In the genomic region with DNA sequence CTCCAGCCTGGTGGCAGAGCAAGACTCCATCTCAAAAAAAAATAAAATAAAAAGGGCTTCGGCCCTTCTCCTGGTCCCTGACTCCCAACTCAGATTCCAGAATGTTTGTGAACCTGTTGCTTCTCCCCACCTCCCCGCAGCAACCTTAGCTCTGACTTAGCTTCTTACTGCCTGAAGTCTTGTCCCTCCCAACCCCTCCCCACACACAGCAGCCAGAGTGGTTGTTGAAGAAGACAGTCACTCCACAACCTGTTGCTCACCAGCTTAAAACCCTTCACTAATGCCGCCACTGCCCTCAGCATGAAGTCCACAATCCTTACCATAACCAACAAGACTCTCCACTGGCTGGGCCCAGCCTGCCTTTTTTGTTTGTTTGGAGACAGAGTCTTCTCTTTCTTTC, we compare ENCODE assay signal across 39 cellular contexts. TPM values are rescaled to one million over a fixed set of nuclear protein-coding genes. Genes with fewer than 3 reads are reported as not detected.
"Had no signal": no experiment of that assay in that cellular context is flagged by ENCODE, and none has a peak within 500 bp of the region (broad histone marks: within the 10 kb centered on the region; RNA-seq: fewer than 3 reads in every experiment).

No MANE protein-coding gene starts in this region.

- H3K4me2 ChIP-seq: KMS-11 had no signal

- H3K36me3 ChIP-seq: MG63 had no signal

- H3K9ac ChIP-seq: KMS-11 had no signal

- H3K27ac ChIP-seq: KMS-11 had no signal

- DNase-seq: Karpas-422, Kasumi-1, MG63, MM.1S, MV-4-11, NCI-H1048, NCI-H1092, NCI-H1092 treated with DMSO at 0.1 percent for 48 hours, NCI-H1105, NCI-H1105 treated with DMSO at 0.1 percent for 48 hours, NCI-H1417, NCI-H1417 treated with DMSO at 0.1 percent for 48 hours, NCI-H1436, NCI-H1436 treated with DMSO at 0.1 percent for 48 hours, NCI-H146, NCI-H1694, NCI-H1694 treated with DMSO at 0.1 percent for 48 hours, NCI-H187, NCI-H187 treated with DMSO at 0.1 percent for 48 hours, NCI-H1930, NCI-H2029, NCI-H2029 treated with DMSO at 0.1 percent for 48 hours, NCI-H2081, NCI-H2081 treated with DMSO at 0.1 percent for 48 hours, NCI-H2107, NCI-H2171, NCI-H2171 treated with DMSO at 0.1 percent for 48 hours, NCI-H2227 treated with DMSO at 0.1 percent for 48 hours, NCI-H226, NCI-H345, NCI-H446, NCI-H446 treated with DMSO at 0.1 percent for 48 hours, NCI-H510A, NCI-H510A treated with DMSO at 0.1 percent for 48 hours had no signal

- H3K9me3 ChIP-seq: MG63 had no signal

- H3K4me3 ChIP-seq: MG63 had no signal

RNA-seq across cellular contexts. Expression of gene PTPRT, which starts 6.5 kb away (rescaled TPM):
- total RNA-seq: LHCN-M2, M059J, MCF 10A, NCI-H460 had no signal
